Comparison of ENCODE assay signal across 2 cellular contexts in genomic region chr19:53897459-53897858, GRCh38.
TF ChIP-seq lines count a peak whose summit lies in the region.

No MANE protein-coding gene starts in this region.

TF ChIP-seq in A549, 52 proteins besides CTCF, POLR2A, EP300 and RAD21 (continued from another document):
- TF ChIP-seq RCOR1 (IDR thresholded peaks at IDR 0.05; ENCODE audit: low read depth, low read length): no peak

TF ChIP-seq in WTC11, 78 proteins besides CTCF, POLR2A, EP300 and RAD21:
- TF ChIP-seq PREB (CRISPR knock-in tag; IDR thresholded peaks at IDR 0.05; ENCODE audit: borderline replicate concordance) (no peak), SP1 (CRISPR knock-in tag; conservative IDR thresholded peaks at IDR 0.05) (no peak), ATF2 (CRISPR knock-in tag; IDR thresholded peaks at IDR 0.05; ENCODE audit: borderline replicate concordance, low read depth) (no peak), ATF1 (CRISPR knock-in tag; IDR thresholded peaks at IDR 0.05) (no peak)
- TF ChIP-seq, protein P1, sequence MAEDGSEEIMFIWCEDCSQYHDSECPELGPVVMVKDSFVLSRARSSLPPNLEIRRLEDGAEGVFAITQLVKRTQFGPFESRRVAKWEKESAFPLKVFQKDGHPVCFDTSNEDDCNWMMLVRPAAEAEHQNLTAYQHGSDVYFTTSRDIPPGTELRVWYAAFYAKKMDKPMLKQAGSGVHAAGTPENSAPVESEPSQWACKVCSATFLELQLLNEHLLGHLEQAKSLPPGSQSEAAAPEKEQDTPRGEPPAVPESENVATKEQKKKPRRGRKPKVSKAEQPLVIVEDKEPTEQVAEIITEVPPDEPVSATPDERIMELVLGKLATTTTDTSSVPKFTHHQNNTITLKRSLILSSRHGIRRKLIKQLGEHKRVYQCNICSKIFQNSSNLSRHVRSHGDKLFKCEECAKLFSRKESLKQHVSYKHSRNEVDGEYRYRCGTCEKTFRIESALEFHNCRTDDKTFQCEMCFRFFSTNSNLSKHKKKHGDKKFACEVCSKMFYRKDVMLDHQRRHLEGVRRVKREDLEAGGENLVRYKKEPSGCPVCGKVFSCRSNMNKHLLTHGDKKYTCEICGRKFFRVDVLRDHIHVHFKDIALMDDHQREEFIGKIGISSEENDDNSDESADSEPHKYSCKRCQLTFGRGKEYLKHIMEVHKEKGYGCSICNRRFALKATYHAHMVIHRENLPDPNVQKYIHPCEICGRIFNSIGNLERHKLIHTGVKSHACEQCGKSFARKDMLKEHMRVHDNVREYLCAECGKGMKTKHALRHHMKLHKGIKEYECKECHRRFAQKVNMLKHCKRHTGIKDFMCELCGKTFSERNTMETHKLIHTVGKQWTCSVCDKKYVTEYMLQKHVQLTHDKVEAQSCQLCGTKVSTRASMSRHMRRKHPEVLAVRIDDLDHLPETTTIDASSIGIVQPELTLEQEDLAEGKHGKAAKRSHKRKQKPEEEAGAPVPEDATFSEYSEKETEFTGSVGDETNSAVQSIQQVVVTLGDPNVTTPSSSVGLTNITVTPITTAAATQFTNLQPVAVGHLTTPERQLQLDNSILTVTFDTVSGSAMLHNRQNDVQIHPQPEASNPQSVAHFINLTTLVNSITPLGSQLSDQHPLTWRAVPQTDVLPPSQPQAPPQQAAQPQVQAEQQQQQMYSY (CRISPR knock-in tag; IDR thresholded peaks at IDR 0.05): no peak
- TF ChIP-seq, protein P2, sequence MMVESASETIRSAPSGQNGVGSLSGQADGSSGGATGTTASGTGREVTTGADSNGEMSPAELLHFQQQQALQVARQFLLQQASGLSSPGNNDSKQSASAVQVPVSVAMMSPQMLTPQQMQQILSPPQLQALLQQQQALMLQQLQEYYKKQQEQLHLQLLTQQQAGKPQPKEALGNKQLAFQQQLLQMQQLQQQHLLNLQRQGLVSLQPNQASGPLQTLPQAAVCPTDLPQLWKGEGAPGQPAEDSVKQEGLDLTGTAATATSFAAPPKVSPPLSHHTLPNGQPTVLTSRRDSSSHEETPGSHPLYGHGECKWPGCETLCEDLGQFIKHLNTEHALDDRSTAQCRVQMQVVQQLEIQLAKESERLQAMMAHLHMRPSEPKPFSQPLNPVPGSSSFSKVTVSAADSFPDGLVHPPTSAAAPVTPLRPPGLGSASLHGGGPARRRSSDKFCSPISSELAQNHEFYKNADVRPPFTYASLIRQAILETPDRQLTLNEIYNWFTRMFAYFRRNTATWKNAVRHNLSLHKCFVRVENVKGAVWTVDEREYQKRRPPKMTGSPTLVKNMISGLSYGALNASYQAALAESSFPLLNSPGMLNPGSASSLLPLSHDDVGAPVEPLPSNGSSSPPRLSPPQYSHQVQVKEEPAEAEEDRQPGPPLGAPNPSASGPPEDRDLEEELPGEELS (CRISPR knock-in tag; IDR thresholded peaks at IDR 0.05): no peak
- TF ChIP-seq, protein P3, sequence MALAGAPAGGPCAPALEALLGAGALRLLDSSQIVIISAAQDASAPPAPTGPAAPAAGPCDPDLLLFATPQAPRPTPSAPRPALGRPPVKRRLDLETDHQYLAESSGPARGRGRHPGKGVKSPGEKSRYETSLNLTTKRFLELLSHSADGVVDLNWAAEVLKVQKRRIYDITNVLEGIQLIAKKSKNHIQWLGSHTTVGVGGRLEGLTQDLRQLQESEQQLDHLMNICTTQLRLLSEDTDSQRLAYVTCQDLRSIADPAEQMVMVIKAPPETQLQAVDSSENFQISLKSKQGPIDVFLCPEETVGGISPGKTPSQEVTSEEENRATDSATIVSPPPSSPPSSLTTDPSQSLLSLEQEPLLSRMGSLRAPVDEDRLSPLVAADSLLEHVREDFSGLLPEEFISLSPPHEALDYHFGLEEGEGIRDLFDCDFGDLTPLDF (CRISPR knock-in tag; IDR thresholded peaks at IDR 0.05): no peak
TF ChIP-seq in WTC11: peak in this region for 0.
